ENCODE assay signal across 20 cellular contexts in genomic region chr6:158255974-158256601, GRCh38. TPM values are rescaled to one million over a fixed set of nuclear protein-coding genes. Genes with fewer than 3 reads are reported as not detected.
DNase-seq lines count a peak whose midpoint lies in the region; ATAC-seq and TF ChIP-seq lines count a peak whose summit lies in the region.
"Had no signal": no experiment of that assay in that cellular context is flagged by ENCODE, and none has a peak within 500 bp of the region (broad histone marks: within the 10 kb centered on the region; RNA-seq: fewer than 3 reads in every experiment).

No MANE protein-coding gene starts in this region.

- CTCF ChIA-PET in A673 (lab: Charles Lee): no interaction called here
- CTCF ChIA-PET in CD8-positive, alpha-beta T cell (lab: Charles Lee): interaction anchor here (1.0 kb wide), 1 partner anchor 10 kb away, joined by 3 read pairs; no protein-coding TSS in a partner anchor

- H3K27ac ChIP-seq in A673 (ENCODE audit: low read depth, low read length, poor library complexity, severe bottlenecking): peak overlapping the region; percentile 27
- H3K27ac ChIP-seq in CD8-positive, alpha-beta T cell (ENCODE audit: low read depth, low read length): no peak overlapping the region
- H3K27ac ChIP-seq: Peyer's patch, SJSA1, thoracic aorta had no signal

- peaks cover 6% of the 10 kb centered on the region for H3K36me3 Mint-ChIP-seq in CD8-positive, alpha-beta T cell
- peaks cover 10% of the 10 kb centered on the region for H3K36me3 Mint-ChIP-seq in activated T-helper 17 cell treated with anti-CD3 and anti-CD28 coated beads, Interleukin-2, amount 50 U/mL, for 72 hours (ENCODE audit: low read depth)
- peaks cover 0 to 10% (median 9%) of the 10 kb centered on the region in 3 donors for H3K36me3 Mint-ChIP-seq in naive thymus-derived CD8-positive, alpha-beta T cell
- H3K36me3 Mint-ChIP-seq: WTC11 had no signal

- H3K4me1 ChIP-seq in A673 (ENCODE audit: insufficient read depth, low read length, poor library complexity, severe bottlenecking): peaks cover 12% of the 10 kb centered on the region
- H3K4me1 ChIP-seq in CD8-positive, alpha-beta T cell (ENCODE audit: insufficient read depth, low read length): peaks cover 26% of the 10 kb centered on the region
- H3K4me1 ChIP-seq: SJSA1 had no signal

- no peaks in the 10 kb centered on the region for H3K27me3 ChIP-seq in A673 (replicated peaks; ENCODE audit: insufficient read depth, low read depth, low read length, poor library complexity)
- no peaks in the 10 kb centered on the region for H3K27me3 ChIP-seq in CD8-positive, alpha-beta T cell (ENCODE audit: insufficient read depth, low read length)
- H3K27me3 ChIP-seq: Peyer's patch, SJSA1 had no signal

- POLR2A ChIA-PET in A673 (lab: Charles Lee; ENCODE audit: low non-redundant PET): no interaction called here
- POLR2A ChIA-PET in CD8-positive, alpha-beta T cell (lab: Charles Lee): interaction anchor here (0.5 to 0.9 kb wide), 4 partner anchors 9 to 500 kb away, joined by 3 to 10 read pairs (median 4); no protein-coding TSS in a partner anchor
- POLR2A ChIA-PET in naive thymus-derived CD8-positive, alpha-beta T cell (lab: Charles Lee): no interaction called here

- H3K4me3 ChIP-seq in A673 (ENCODE audit: low read depth, low read length, poor library complexity, severe bottlenecking): no peak overlapping the region
- no peak overlapping the region for H3K4me3 ChIP-seq in CD8-positive, alpha-beta T cell (ENCODE audit: low read depth, low read length)
- H3K4me3 ChIP-seq: lung, Peyer's patch, SJSA1, thoracic aorta had no signal

- no peaks in the 10 kb centered on the region for H3K36me3 ChIP-seq in A673 (ENCODE audit: insufficient read depth, low read length, poor library complexity, severe bottlenecking)
- H3K36me3 ChIP-seq in CD8-positive, alpha-beta T cell (ENCODE audit: insufficient read depth, low read length): no peaks in the 10 kb centered on the region
- H3K36me3 ChIP-seq: Peyer's patch, thoracic aorta had no signal

- no peaks in the 10 kb centered on the region for H3K9me3 ChIP-seq in A673 (ENCODE audit: low read depth, low read length, poor library complexity, severe bottlenecking)
- H3K9me3 ChIP-seq in CD8-positive, alpha-beta T cell (ENCODE audit: low read length): no peaks in the 10 kb centered on the region
- H3K9me3 ChIP-seq: Peyer's patch, SJSA1, thoracic aorta had no signal

- DNase-seq in A673 (ENCODE audit: low spot score) (no peak), DMS 273 treated with DMSO at 0.1 percent for 48 hours (lab: John Stamatoyannopoulos, UW) (no peak)
- DNase-seq in CD8-positive, alpha-beta T cell: no peak
- DNase-seq in naive thymus-derived CD8-positive, alpha-beta T cell: peak in 4 of 10 donors; percentile 16 to 43 (median 30)
- DNase-seq: COR-L47, DND-41, foreskin fibroblast, H9, hippocampal formation, KG1, NCI-H2029, Peyer's patch had no signal

- TF ChIP-seq CTCF in A673 (conservative IDR thresholded peaks at IDR 0.05; ENCODE audit: low read depth, low read length): no peak
- no peak for TF ChIP-seq CTCF in CD8-positive, alpha-beta T cell (IDR thresholded peaks at IDR 0.05)

- peak overlapping the region; percentile 20 for H3K4me3 Mint-ChIP-seq in CD8-positive, alpha-beta T cell
- no peak overlapping the region for H3K4me3 Mint-ChIP-seq in activated T-helper 17 cell treated with anti-CD3 and anti-CD28 coated beads, Interleukin-2, amount 50 U/mL, for 72 hours
- H3K4me3 Mint-ChIP-seq in naive thymus-derived CD8-positive, alpha-beta T cell: peak overlapping the region in 7 of 10 donors; percentile 1 to 47 (median 12)
- H3K4me3 Mint-ChIP-seq: H9, WTC11 had no signal

- intact Hi-C loops in A673 (cut with micrococcal nuclease; ENCODE audit: unreplicated experiment): no loop called here
- intact Hi-C loops in CD8-positive, alpha-beta T cell (cut with DNase I, micrococcal nuclease): loop anchor here in 1 of 2 experiments (5.0 kb wide), 1 partner anchor 56 kb away; the partner anchor contains the start of gene TULP4

- no peaks in the 10 kb centered on the region for H3K9me3 Mint-ChIP-seq in CD8-positive, alpha-beta T cell
- no peaks in the 10 kb centered on the region for H3K9me3 Mint-ChIP-seq in activated T-helper 17 cell treated with anti-CD3 and anti-CD28 coated beads, Interleukin-2, amount 50 U/mL, for 72 hours
- H3K9me3 Mint-ChIP-seq in naive thymus-derived CD8-positive, alpha-beta T cell: no peaks in the 10 kb centered on the region
- H3K9me3 Mint-ChIP-seq: activated T-helper 2 cell treated with anti-CD3 and anti-CD28 coated beads, Interferon-gamma antibody, Interleukin-2, Interleukin-4, amounts not matched to agents 10 μg/mL and 5 μg/mL and 100 μg/mL, durations not matched to agents 14 hours and 24 hours and 36 hours; WTC11 had no signal

- peak overlapping the region; percentile 53 for H3K27ac Mint-ChIP-seq in CD8-positive, alpha-beta T cell
- peak overlapping the region; percentile 62 for H3K27ac Mint-ChIP-seq in activated T-helper 17 cell treated with anti-CD3 and anti-CD28 coated beads, Interleukin-2, amount 50 U/mL, for 72 hours
- H3K27ac Mint-ChIP-seq in naive thymus-derived CD8-positive, alpha-beta T cell: peak overlapping the region in 7 of 10 donors; percentile 0 to 82 (median 52)
- H3K27ac Mint-ChIP-seq: activated T-helper 2 cell treated with anti-CD3 and anti-CD28 coated beads, Interferon-gamma antibody, Interleukin-2, Interleukin-4, amounts not matched to agents 10 μg/mL and 5 μg/mL and 100 μg/mL, durations not matched to agents 14 hours and 24 hours and 36 hours had no signal

- H3K4me1 Mint-ChIP-seq in CD8-positive, alpha-beta T cell (ENCODE audit: low read depth): peaks cover 49% of the 10 kb centered on the region
- H3K4me1 Mint-ChIP-seq in activated T-helper 17 cell treated with anti-CD3 and anti-CD28 coated beads, Interleukin-2, amount 50 U/mL, for 72 hours: peaks cover 31% of the 10 kb centered on the region
- peaks cover 22 to 52% (median 45%) of the 10 kb centered on the region in 4 donors for H3K4me1 Mint-ChIP-seq in naive thymus-derived CD8-positive, alpha-beta T cell

- H3K27me3 Mint-ChIP-seq in CD8-positive, alpha-beta T cell (ENCODE audit: low read depth): no peaks in the 10 kb centered on the region
- no peaks in the 10 kb centered on the region for H3K27me3 Mint-ChIP-seq in activated T-helper 17 cell treated with anti-CD3 and anti-CD28 coated beads, Interleukin-2, amount 50 U/mL, for 72 hours
- no peaks in the 10 kb centered on the region for H3K27me3 Mint-ChIP-seq in naive thymus-derived CD8-positive, alpha-beta T cell

- peak; percentile 73 for ATAC-seq in CD8-positive, alpha-beta T cell
- ATAC-seq in activated T-helper 17 cell treated with anti-CD3 and anti-CD28 coated beads, Interleukin-2, amount 50 U/mL, for 72 hours (replicated peaks): no peak
- ATAC-seq in naive thymus-derived CD8-positive, alpha-beta T cell: peak; percentile 28 to 89
- ATAC-seq in GM19467 (IDR thresholded peaks at IDR 0.05; ENCODE audit: unreplicated experiment) (no peak), HG03280 (IDR thresholded peaks at IDR 0.05; ENCODE audit: unreplicated experiment) (no peak)

- no TSS peak for BruUV-seq in A673 (replicated peaks; lab: Mats Ljungman, UMichigan)

RNA-seq across cellular contexts. Expression of gene TULP4, which starts 56.2 kb away (rescaled TPM):
- 76.0 and 82.0 TPM in 2 replicates for total RNA-seq in A673 (2021)
- total RNA-seq in CD8-positive, alpha-beta T cell: 10 to 100 TPM; 73.6 to 78.9 TPM
- total RNA-seq in activated T-helper 17 cell treated with anti-CD3 and anti-CD28 coated beads, Interleukin-2, amount 50 U/mL, for 72 hours: 10 to 100 TPM; 10.8 to 31.2 TPM
- 10 to 100 TPM; 51.5 to 59.5 TPM for total RNA-seq in naive thymus-derived CD8-positive, alpha-beta T cell
- 10 to 100 TPM; 18.9 to 25.8 (median 24.2) TPM for polyA plus RNA-seq in naive thymus-derived CD8-positive, alpha-beta T cell

Comparison
In these comparisons a context has a peak if more than half of its experiments do, and no peak if none do; other contexts are left out.
1. ATAC-seq: peak in CD8-positive, alpha-beta T cell (single experiment) and naive thymus-derived CD8-positive, alpha-beta T cell (2 of 2); none in activated T-helper 17 cell treated with anti-CD3 and anti-CD28 coated beads, Interleukin-2, amount 50 U/mL, for 72 hours (single experiment), GM19467 (single experiment) and HG03280 (single experiment).
2. Peak in every context shown above with its lines, with median percentiles within 50 percentile points of each other: H3K27ac Mint-ChIP-seq.